Comparison of ENCODE assay signal across 10 cellular contexts in genomic region chr10:110168601-110169481, GRCh38. TPM values are rescaled to one million over a fixed set of nuclear protein-coding genes. Genes with fewer than 3 reads are reported as not detected.
A peak's percentile ranks its signal among the peaks of the same experiment; 100 is the strongest.
DNase-seq lines count a peak whose midpoint lies in the region; TF ChIP-seq lines count a peak whose summit lies in the region.
"Had no signal": no experiment of that assay in that cellular context is flagged by ENCODE, and none has a peak within 500 bp of the region (broad histone marks: within the 10 kb centered on the region; RNA-seq: fewer than 3 reads in every experiment).

No MANE protein-coding gene starts in this region.

- TF ChIP-seq POLR2A in uterus (IDR thresholded peaks at IDR 0.05): no peak

- TF ChIP-seq CTCF in type B pancreatic cell (conservative IDR thresholded peaks at IDR 0.05): no peak
- no peak for TF ChIP-seq CTCF in uterus (IDR thresholded peaks at IDR 0.05)

- peak overlapping the region; percentile 26 for H3K4me3 Mint-ChIP-seq in type B pancreatic cell

- intact Hi-C loops in uterus (cut with DNase I; ENCODE audit: low total_unique reads): no loop called here

- H3K27me3 Mint-ChIP-seq in type B pancreatic cell: peaks cover 48% of the 10 kb centered on the region

- no peaks in the 10 kb centered on the region for H3K36me3 ChIP-seq in SJCRH30
- no peaks in the 10 kb centered on the region for H3K36me3 ChIP-seq in uterus

- H3K27me3 ChIP-seq in SJCRH30: peaks cover 9% of the 10 kb centered on the region
- peaks cover 0 to 11% of the 10 kb centered on the region in 2 donors for H3K27me3 ChIP-seq in uterus

- peaks cover 34% of the 10 kb centered on the region for H3K4me1 Mint-ChIP-seq in type B pancreatic cell (ENCODE audit: unreplicated experiment)

- DNase-seq in stimulated activated CD4-positive, alpha-beta T cell treated with anti-CD3 and anti-CD28 coated beads, Interleukin-15, amount 100 ng/mL, for 24 hours: peak; percentile 27
- DNase-seq in stimulated activated CD4-positive, alpha-beta T cell treated with anti-CD3 and anti-CD28 coated beads, Interleukin-2, amount 100 ng/mL, for 24 hours: no peak
- DNase-seq in SJCRH30 (no peak), iPS DF 19.7 (ENCODE audit: low read depth, low spot score) (peak; percentile 92), type B pancreatic cell (ENCODE audit: extremely low spot score, unreplicated experiment) (peak; percentile 27), COLO668 (lab: John Stamatoyannopoulos, UW; ENCODE audit: unreplicated experiment) (no peak), uterus (no peak), NCI-H1436 (lab: John Stamatoyannopoulos, UW) (no peak)
- DNase-seq: NCI-H1417 treated with DMSO at 0.1 percent for 48 hours had no signal

- no peaks in the 10 kb centered on the region for H3K36me3 Mint-ChIP-seq in type B pancreatic cell

- H3K9me3 ChIP-seq in SJCRH30 (replicated peaks) (no peaks in the 10 kb centered on the region), uterus (no peaks in the 10 kb centered on the region)

- H3K27ac ChIP-seq in SJCRH30 (no peak overlapping the region), uterus (no peak overlapping the region)
- H3K27ac ChIP-seq: RWPE1 had no signal

- no peak overlapping the region for H3K27ac Mint-ChIP-seq in type B pancreatic cell

- H3K4me3 ChIP-seq in SJCRH30 (peak overlapping the region; percentile 8; the same call in 1 of the 2 replicates), uterus (no peak overlapping the region)

- no peaks in the 10 kb centered on the region for H3K9me3 Mint-ChIP-seq in type B pancreatic cell

- peaks cover 13% of the 10 kb centered on the region; the same call in 1 of the 2 replicates for H3K4me1 ChIP-seq in SJCRH30
- no peaks in the 10 kb centered on the region for H3K4me1 ChIP-seq in uterus

RNA-seq across cellular contexts. Expression of gene MXI1, which starts 38.6 kb away (rescaled TPM):
- total RNA-seq in SJCRH30 (2014; rRNA removed; shearing (Covaris generic)): 12.4 and 13.0 TPM in 2 replicates
- total RNA-seq in type B pancreatic cell (ENCODE audit: low replicate concordance) (17.8 and 34.7 TPM in 2 replicates), uterus (10 to 100 TPM; 27.4 to 52.9 (median 51.6) TPM)

Comparison
In these comparisons a context has a peak if more than half of its experiments do, and no peak if none do; other contexts are left out.
1. DNase-seq: peak in stimulated activated CD4-positive, alpha-beta T cell treated with anti-CD3 and anti-CD28 coated beads, Interleukin-15, amount 100 ng/mL, for 24 hours (single experiment), iPS DF 19.7 (single experiment) and type B pancreatic cell (single experiment); none in stimulated activated CD4-positive, alpha-beta T cell treated with anti-CD3 and anti-CD28 coated beads, Interleukin-2, amount 100 ng/mL, for 24 hours (0 of 2), SJCRH30 (0 of 2), COLO668 (single experiment), uterus (0 of 2) and NCI-H1436 (single experiment).